ENCODE assay signal across 9 cellular contexts in genomic region chr12:14952295-14952995, GRCh38. TPM values are rescaled to one million over a fixed set of nuclear protein-coding genes. Genes with fewer than 3 reads are reported as not detected.
A peak's percentile ranks its signal among the peaks of the same experiment; 100 is the strongest.
DNase-seq lines count a peak whose midpoint lies in the region; ATAC-seq and TF ChIP-seq lines count a peak whose summit lies in the region.
"Had no signal": no experiment of that assay in that cellular context is flagged by ENCODE, and none has a peak within 500 bp of the region (broad histone marks: within the 10 kb centered on the region; RNA-seq: fewer than 3 reads in every experiment).

No MANE protein-coding gene starts in this region.

- no peak overlapping the region for H3K4me2 ChIP-seq in GM23338

- DNase-seq in NOMO-1 (lab: John Stamatoyannopoulos, UW; ENCODE audit: unreplicated experiment in 2 of 2), result peak; percentile 33 to 93
- DNase-seq in NOMO-1 treated with dmso at 0.1 percent for 144 hours (lab: John Stamatoyannopoulos, UW; ENCODE audit: unreplicated experiment), result no peak
- DNase-seq in LoVo (ENCODE audit: low spot score), result peak; percentile 36
- DNase-seq in activated T-helper 2 cell treated with anti-CD3 and anti-CD28 coated beads, Interferon-gamma antibody, Interleukin-2, Interleukin-4, amounts not matched to agents 10 μg/mL and 5 μg/mL and 100 μg/mL, durations not matched to agents 14 hours and 24 hours and 36 hours (ENCODE audit: low spot score), result no peak
- no peak for DNase-seq in left ventricle myocardium superior
- peak; percentile 51 for DNase-seq in stimulated activated CD8-positive, alpha-beta memory T cell treated with anti-CD3 and anti-CD28 coated beads, Interleukin-4, amount 100 ng/mL, for 48 hours
- no peak for DNase-seq in GM23338 (ENCODE audit: low spot score)

- no peaks in the 10 kb centered on the region for H4K20me1 ChIP-seq in GM23338 (replicated peaks; ENCODE audit: insufficient read depth)

- no peaks in the 10 kb centered on the region for H3K9me2 ChIP-seq in GM23338 (ENCODE audit: insufficient read depth)

- no peak overlapping the region for H3K4me3 ChIP-seq in GM23338

- TF ChIP-seq CTCF in GM23338 (conservative IDR thresholded peaks at IDR 0.05; ENCODE audit: low read depth in 2 of 2), result no peak

- no peaks in the 10 kb centered on the region; the same call in 1 of the 2 replicates for H3K4me1 ChIP-seq in GM23338 (ENCODE audit: insufficient read depth)

- no peaks in the 10 kb centered on the region for H3K9me3 Mint-ChIP-seq in activated T-helper 2 cell treated with anti-CD3 and anti-CD28 coated beads, Interferon-gamma antibody, Interleukin-2, Interleukin-4, amounts not matched to agents 10 μg/mL and 5 μg/mL and 100 μg/mL, durations not matched to agents 14 hours and 24 hours and 36 hours
- H3K9me3 Mint-ChIP-seq in GM23338, result no peaks in the 10 kb centered on the region

- no peaks in the 10 kb centered on the region for H3K27me3 Mint-ChIP-seq in activated T-helper 2 cell treated with anti-CD3 and anti-CD28 coated beads, Interferon-gamma antibody, Interleukin-2, Interleukin-4, amounts not matched to agents 10 μg/mL and 5 μg/mL and 100 μg/mL, durations not matched to agents 14 hours and 24 hours and 36 hours (ENCODE audit: low read depth)
- no peaks in the 10 kb centered on the region for H3K27me3 Mint-ChIP-seq in GM23338 (ENCODE audit: insufficient read depth, low read depth, poor library complexity)

- peak overlapping the region; percentile 98 for H3K27ac Mint-ChIP-seq in activated T-helper 2 cell treated with anti-CD3 and anti-CD28 coated beads, Interferon-gamma antibody, Interleukin-2, Interleukin-4, amounts not matched to agents 10 μg/mL and 5 μg/mL and 100 μg/mL, durations not matched to agents 14 hours and 24 hours and 36 hours
- no peak overlapping the region for H3K27ac Mint-ChIP-seq in GM23338

- ATAC-seq in GM21737 (IDR thresholded peaks at IDR 0.05; ENCODE audit: unreplicated experiment) (peak; percentile 53), left ventricle myocardium superior (peak; percentile 64), GM23338 (no peak)

- peaks cover 74% of the 10 kb centered on the region for H3K4me1 Mint-ChIP-seq in activated T-helper 2 cell treated with anti-CD3 and anti-CD28 coated beads, Interferon-gamma antibody, Interleukin-2, Interleukin-4, amounts not matched to agents 10 μg/mL and 5 μg/mL and 100 μg/mL, durations not matched to agents 14 hours and 24 hours and 36 hours (ENCODE audit: low read depth)
- H3K4me1 Mint-ChIP-seq in GM23338, result peaks cover 16% of the 10 kb centered on the region

- H3K36me3 Mint-ChIP-seq in activated T-helper 2 cell treated with anti-CD3 and anti-CD28 coated beads, Interferon-gamma antibody, Interleukin-2, Interleukin-4, amounts not matched to agents 10 μg/mL and 5 μg/mL and 100 μg/mL, durations not matched to agents 14 hours and 24 hours and 36 hours (ENCODE audit: low read depth), result peaks cover 63% of the 10 kb centered on the region
- no peaks in the 10 kb centered on the region for H3K36me3 Mint-ChIP-seq in GM23338 (ENCODE audit: low read depth)

- H3K27ac ChIP-seq in GM23338 (ENCODE audit: low read depth), result no peak overlapping the region
- H3K27ac ChIP-seq: C4-2B had no signal

- no peak overlapping the region for H2AFZ ChIP-seq in GM23338

- H3K79me2 ChIP-seq in GM23338 (replicated peaks; ENCODE audit: insufficient read depth), result no peaks in the 10 kb centered on the region

- no peaks in the 10 kb centered on the region for H3F3A ChIP-seq in GM23338 (replicated peaks; ENCODE audit: low read depth)

- no peaks in the 10 kb centered on the region for H3K27me3 ChIP-seq in GM23338 (ENCODE audit: insufficient read depth)

- intact Hi-C loops in activated T-helper 2 cell treated with anti-CD3 and anti-CD28 coated beads, Interferon-gamma antibody, Interleukin-2, Interleukin-4, amounts not matched to agents 10 μg/mL and 5 μg/mL and 100 μg/mL, durations not matched to agents 14 hours and 24 hours and 36 hours (cut with micrococcal nuclease), result loop anchor here (1.0 to 5.0 kb wide), 4 partner anchors 9 to 610 kb away; partner anchors contain the start of genes ARHGDIB and ATF7IP
- intact Hi-C loops in left ventricle myocardium superior (cut with micrococcal nuclease), result no loop called here

- no peaks in the 10 kb centered on the region for H3K36me3 ChIP-seq in GM23338 (ENCODE audit: insufficient read depth)

- H3K4me3 Mint-ChIP-seq in activated T-helper 2 cell treated with anti-CD3 and anti-CD28 coated beads, Interferon-gamma antibody, Interleukin-2, Interleukin-4, amounts not matched to agents 10 μg/mL and 5 μg/mL and 100 μg/mL, durations not matched to agents 14 hours and 24 hours and 36 hours (ENCODE audit: low read depth), result peak overlapping the region; percentile 77
- H3K4me3 Mint-ChIP-seq in GM23338, result no peak overlapping the region

TF ChIP-seq in GM23338, 12 proteins besides CTCF, POLR2A, EP300 and RAD21 (continues in another document):
- no peak for TF ChIP-seq JUNB (IDR thresholded peaks at IDR 0.05; ENCODE audit: unreplicated experiment)
- TF ChIP-seq ZNF462 (CRISPR knock-in tag; IDR thresholded peaks at IDR 0.05), result no peak

RNA-seq across cellular contexts. Expression of gene ARHGDIB, which starts 9.0 kb away (rescaled TPM):
- 535 and 561 TPM in 2 replicates for total RNA-seq in activated T-helper 2 cell treated with anti-CD3 and anti-CD28 coated beads, Interferon-gamma antibody, Interleukin-2, Interleukin-4, amounts not matched to agents 10 μg/mL and 5 μg/mL and 100 μg/mL, durations not matched to agents 14 hours and 24 hours and 36 hours
- total RNA-seq in left ventricle myocardium superior, result 56.0 TPM
- not detected in 2 replicates for total RNA-seq in GM23338 (2014; rRNA removed; shearing (Covaris generic))
- polyA plus RNA-seq in GM23338 (2016; fragmentation: Nextera tagmentation; extraction: Ambion mirVana), result 0.89 and 1.8 TPM in 2 replicates

RNA-seq across cellular contexts. Expression of gene ERP27, which starts 14.1 kb away (rescaled TPM):
- 3.2 and 4.7 TPM in 2 replicates for total RNA-seq in activated T-helper 2 cell treated with anti-CD3 and anti-CD28 coated beads, Interferon-gamma antibody, Interleukin-2, Interleukin-4, amounts not matched to agents 10 μg/mL and 5 μg/mL and 100 μg/mL, durations not matched to agents 14 hours and 24 hours and 36 hours
- 0.25 TPM for total RNA-seq in left ventricle myocardium superior
- not detected in 2 replicates for total RNA-seq in GM23338 (2014; rRNA removed; shearing (Covaris generic))
- polyA plus RNA-seq in GM23338 (2016; fragmentation: Nextera tagmentation; extraction: Ambion mirVana), result not detected in 2 replicates

RNA-seq across cellular contexts. Expression of gene PDE6H, which starts 20.4 kb away (rescaled TPM):
- not detected in 2 replicates for total RNA-seq in activated T-helper 2 cell treated with anti-CD3 and anti-CD28 coated beads, Interferon-gamma antibody, Interleukin-2, Interleukin-4, amounts not matched to agents 10 μg/mL and 5 μg/mL and 100 μg/mL, durations not matched to agents 14 hours and 24 hours and 36 hours
- not detected for total RNA-seq in left ventricle myocardium superior
- not detected in 2 replicates for total RNA-seq in GM23338 (2014; rRNA removed; shearing (Covaris generic))
- not detected in 2 replicates for polyA plus RNA-seq in GM23338 (2016; fragmentation: Nextera tagmentation; extraction: Ambion mirVana)

Comparison
In these comparisons a context has a peak if more than half of its experiments do, and no peak if none do; other contexts are left out.
1. DNase-seq: peak in NOMO-1 (2 of 2), LoVo (single experiment) and stimulated activated CD8-positive, alpha-beta memory T cell treated with anti-CD3 and anti-CD28 coated beads, Interleukin-4, amount 100 ng/mL, for 48 hours (single experiment); none in NOMO-1 treated with dmso at 0.1 percent for 144 hours (single experiment), activated T-helper 2 cell treated with anti-CD3 and anti-CD28 coated beads, Interferon-gamma antibody, Interleukin-2, Interleukin-4, amounts not matched to agents 10 μg/mL and 5 μg/mL and 100 μg/mL, durations not matched to agents 14 hours and 24 hours and 36 hours (single experiment), left ventricle myocardium superior (single experiment) and GM23338 (single experiment).
2. RNA of gene ARHGDIB, which starts 9.0 kb away (total RNA-seq): 535 to 561 TPM in activated T-helper 2 cell treated with anti-CD3 and anti-CD28 coated beads, Interferon-gamma antibody, Interleukin-2, Interleukin-4, amounts not matched to agents 10 μg/mL and 5 μg/mL and 100 μg/mL, durations not matched to agents 14 hours and 24 hours and 36 hours and 56.0 TPM in left ventricle myocardium superior (single experiment); not detected in GM23338; every median in the first group is over 10 times any median in the second.